15 cellular contexts compared by ENCODE assay signal in the genomic region with DNA sequence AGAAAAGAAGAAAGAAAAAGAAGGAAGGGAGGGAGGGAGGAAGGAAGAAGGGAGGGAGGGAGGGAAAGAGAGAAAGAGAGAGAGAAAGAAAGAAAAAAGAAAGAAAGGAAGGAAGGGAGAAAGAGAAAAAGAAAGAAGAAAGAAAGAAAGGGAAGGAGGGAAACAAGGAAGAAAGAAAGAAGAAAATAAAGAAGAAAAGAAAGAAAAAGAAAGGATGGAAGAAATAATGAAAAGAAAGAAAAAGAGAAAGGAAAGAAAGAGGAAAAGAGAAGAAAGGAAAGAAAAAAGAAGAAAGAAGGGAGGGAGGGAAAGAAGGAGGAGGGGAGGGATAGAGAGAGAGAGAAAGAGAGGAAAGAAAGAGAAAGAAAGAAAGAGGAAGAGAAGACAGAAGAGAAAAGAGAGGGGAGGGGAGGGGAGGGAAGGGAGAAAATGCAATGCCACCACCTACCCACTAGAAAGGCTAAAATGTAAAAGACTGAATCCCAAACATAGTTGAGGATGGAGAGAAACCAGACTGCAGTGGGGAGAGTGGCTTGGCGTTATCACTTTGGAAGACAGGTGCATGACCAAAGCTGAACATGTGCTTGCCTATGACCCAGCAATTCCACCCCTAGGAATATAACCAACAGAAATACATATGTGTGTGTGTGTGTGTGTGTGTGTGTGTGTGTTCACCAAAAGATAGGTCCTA.
"Had no signal": no experiment of that assay in that cellular context is flagged by ENCODE, and none has a peak within 500 bp of the region (broad histone marks: within the 10 kb centered on the region; RNA-seq: fewer than 3 reads in every experiment).

No MANE protein-coding gene starts in this region.

- H3K4me3 ChIP-seq: dorsolateral prefrontal cortex, esophagus squamous epithelium, ovary, tibial nerve had no signal

- ATAC-seq: activated CD4-positive, alpha-beta T cell treated with anti-CD3 and anti-CD28 coated beads for 36 hours; activated naive CD4-positive, alpha-beta T cell treated with anti-CD3 and anti-CD28 coated beads, Interleukin-2, amount 50 U/mL, for 72 hours had no signal

- H3K36me3 ChIP-seq: esophagus squamous epithelium, ovary, tibial nerve had no signal

- H3K4me3 Mint-ChIP-seq: activated CD4-positive, alpha-beta memory T cell treated with anti-CD3 and anti-CD28 coated beads, Interleukin-2, amount 10 ng/mL, durations not matched to agents 7 days and 5 days; activated CD4-positive, alpha-beta T cell treated with anti-CD3 and anti-CD28 coated beads for 36 hours; immature natural killer cell; neural crest cell had no signal

- H3K27ac ChIP-seq: esophagus squamous epithelium, ovary, tibial nerve had no signal

- H3K9me3 ChIP-seq: esophagus squamous epithelium, ovary, tibial nerve had no signal

- H3K27me3 ChIP-seq: dorsolateral prefrontal cortex, esophagus squamous epithelium, ovary, tibial nerve had no signal

- H3K9me3 Mint-ChIP-seq: activated CD4-positive, alpha-beta memory T cell treated with anti-CD3 and anti-CD28 coated beads, Interleukin-2, amount 10 ng/mL, durations not matched to agents 7 days and 5 days; neural crest cell had no signal

- H3K4me1 Mint-ChIP-seq: neural crest cell had no signal

- H3K36me3 Mint-ChIP-seq: activated naive CD4-positive, alpha-beta T cell treated with anti-CD3 and anti-CD28 coated beads, Interleukin-2, amount 50 U/mL, for 72 hours; immature natural killer cell had no signal

- H3K27ac Mint-ChIP-seq: activated CD4-positive, alpha-beta memory T cell treated with anti-CD3 and anti-CD28 coated beads, Interleukin-2, amount 10 ng/mL, durations not matched to agents 7 days and 5 days; activated CD4-positive, alpha-beta T cell treated with anti-CD3 and anti-CD28 coated beads for 36 hours had no signal

- DNase-seq: activated CD4-positive, alpha-beta memory T cell treated with anti-CD3 and anti-CD28 coated beads, Interleukin-2, amount 10 ng/mL, durations not matched to agents 7 days and 5 days; activated CD4-positive, alpha-beta T cell treated with anti-CD3 and anti-CD28 coated beads for 36 hours; anterior cingulate cortex; esophagus squamous epithelium; foreskin fibroblast; glutamatergic neuron; immature natural killer cell; small intestine; SW 1271; T-helper 9 cell had no signal
